ENCODE assay signal across 15 cellular contexts in the genomic region with DNA sequence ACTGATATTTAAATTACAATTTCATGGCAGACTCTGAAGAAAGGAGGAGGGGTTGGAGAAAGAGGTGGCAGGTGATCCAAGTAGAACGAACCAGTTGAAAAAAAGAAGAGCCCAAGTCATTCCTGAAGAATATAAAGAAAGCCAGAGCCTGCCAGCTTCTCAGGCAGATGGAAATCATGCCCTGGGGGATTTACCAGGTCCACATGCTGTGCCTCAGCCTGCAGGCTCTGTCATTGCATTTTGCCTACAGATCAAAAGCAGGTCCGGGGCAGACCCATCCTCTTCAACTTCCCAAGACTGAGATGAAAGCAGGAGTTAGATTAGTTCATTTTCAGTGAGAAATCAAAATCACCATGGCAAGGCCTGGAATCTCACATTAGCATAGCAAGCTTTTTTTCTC. TPM values are rescaled to one million over a fixed set of nuclear protein-coding genes. Genes with fewer than 3 reads are reported as not detected.
DNase-seq lines count a peak whose midpoint lies in the region; TF ChIP-seq lines count a peak whose summit lies in the region.
"Had no signal": no experiment of that assay in that cellular context is flagged by ENCODE, and none has a peak within 500 bp of the region (broad histone marks: within the 10 kb centered on the region; RNA-seq: fewer than 3 reads in every experiment).

No MANE protein-coding gene starts in this region.

- no peak overlapping the region for H3K4me3 Mint-ChIP-seq in HFFc6
- no peak overlapping the region for H3K4me3 Mint-ChIP-seq in T-helper 2 cell treated with Interferon-gamma antibody and Interleukin-4, amounts not matched to agents 5 μg/mL and 100 μg/mL, for 36 hours
- H3K4me3 Mint-ChIP-seq: CD4-positive, alpha-beta T cell; H9 had no signal

- DNase-seq in HFFc6 (no peak), NCI-H2171 (lab: John Stamatoyannopoulos, UW) (peak; percentile 66), SK-N-MC (ENCODE audit: low read depth, low spot score) (no peak), middle frontal gyrus (ENCODE audit: extremely low spot score, low spot score) (no peak), T-helper 2 cell (no peak)
- DNase-seq in T-helper 2 cell treated with Interferon-gamma antibody and Interleukin-4, amounts not matched to agents 5 μg/mL and 100 μg/mL, for 36 hours (ENCODE audit: low spot score): no peak
- DNase-seq: ACHN; Caco-2; CD4-positive, alpha-beta T cell; DMS79 treated with DMSO at 0.1 percent for 48 hours; H9 had no signal

- 0 out of 2 replicates have a peak overlapping the region, but pooled peaks have one; percentile 4 for H3K4me3 ChIP-seq in SK-N-MC
- H3K4me3 ChIP-seq: GM12878 had no signal

- H3K9ac ChIP-seq in SK-N-MC (ENCODE audit: insufficient read length): no peak overlapping the region

- H3K4me1 Mint-ChIP-seq in HFFc6 (ENCODE audit: low read depth): peaks cover 77% of the 10 kb centered on the region
- H3K4me1 Mint-ChIP-seq in T-helper 2 cell treated with Interferon-gamma antibody and Interleukin-4, amounts not matched to agents 5 μg/mL and 100 μg/mL, for 36 hours (ENCODE audit: low read depth): no peaks in the 10 kb centered on the region

- H3K36me3 ChIP-seq in SK-N-MC (ENCODE audit: insufficient read depth, low read length): no peaks in the 10 kb centered on the region

- no peak for TF ChIP-seq CTCF in HFFc6 (IDR thresholded peaks at IDR 0.05)

- peaks cover 33% of the 10 kb centered on the region for H3K36me3 Mint-ChIP-seq in HFFc6 (ENCODE audit: low read depth)
- H3K36me3 Mint-ChIP-seq in T-helper 2 cell treated with Interferon-gamma antibody and Interleukin-4, amounts not matched to agents 5 μg/mL and 100 μg/mL, for 36 hours (ENCODE audit: low read depth): no peaks in the 10 kb centered on the region

- H3K27ac Mint-ChIP-seq in HFFc6: peak overlapping the region; percentile 40; the same call in 1 of the 2 replicates
- no peak overlapping the region for H3K27ac Mint-ChIP-seq in T-helper 2 cell treated with Interferon-gamma antibody and Interleukin-4, amounts not matched to agents 5 μg/mL and 100 μg/mL, for 36 hours
- H3K27ac Mint-ChIP-seq: CD4-positive, alpha-beta T cell had no signal

- H3K27ac ChIP-seq in SK-N-MC: peak overlapping the region; percentile 54
- H3K27ac ChIP-seq: C4-2B had no signal

- peaks cover 20% of the 10 kb centered on the region for H3K9me3 Mint-ChIP-seq in HFFc6
- H3K9me3 Mint-ChIP-seq in T-helper 2 cell treated with Interferon-gamma antibody and Interleukin-4, amounts not matched to agents 5 μg/mL and 100 μg/mL, for 36 hours: peaks cover 13% of the 10 kb centered on the region

- H3K9me3 ChIP-seq in SK-N-MC (ENCODE audit: low read depth, low read length): no peaks in the 10 kb centered on the region

- H3K27me3 Mint-ChIP-seq in HFFc6 (ENCODE audit: insufficient read depth): no peaks in the 10 kb centered on the region
- H3K27me3 Mint-ChIP-seq in T-helper 2 cell treated with Interferon-gamma antibody and Interleukin-4, amounts not matched to agents 5 μg/mL and 100 μg/mL, for 36 hours (ENCODE audit: low read depth): no peaks in the 10 kb centered on the region

RNA-seq across cellular contexts. Expression of a gene that starts 48.5 kb away (rescaled TPM):
- total RNA-seq in HFFc6 (2021; fragmentation: NEBNext Ultra II Directional; extraction: Animal tissue kit (Norgen Biotek cat#: 25700)): 1 to 10 TPM in 5 of 6 experiments, under 1 TPM in 1; 0.85 to 8.3 (median 7.1) TPM
- total RNA-seq: Caco-2; CD4-positive, alpha-beta T cell; G401; GM12878; H9; HT-29 had no signal
